12 cellular contexts compared by ENCODE assay signal in genomic region chr17:80834896-80835281, GRCh38.
A peak's percentile ranks its signal among the peaks of the same experiment; 100 is the strongest.
DNase-seq lines count a peak whose midpoint lies in the region; ATAC-seq and TF ChIP-seq lines count a peak whose summit lies in the region.
"Had no signal": no experiment of that assay in that cellular context is flagged by ENCODE, and none has a peak within 500 bp of the region (broad histone marks: within the 10 kb centered on the region; RNA-seq: fewer than 3 reads in every experiment).

No MANE protein-coding gene starts in this region.

- H4K12ac ChIP-seq in trophoblast cell (ENCODE audit: low read depth, low read length), result peak overlapping the region; percentile 46

- peaks cover 11% of the 10 kb centered on the region for H3K36me3 Mint-ChIP-seq in CD4-positive, CD25-positive, alpha-beta regulatory T cell
- H3K36me3 Mint-ChIP-seq in HFFc6 (ENCODE audit: low read depth), result peaks cover 25% of the 10 kb centered on the region

- peaks cover 3% of the 10 kb centered on the region for H3K79me1 ChIP-seq in trophoblast cell (ENCODE audit: low read length)

- H3K27ac Mint-ChIP-seq in CD4-positive, CD25-positive, alpha-beta regulatory T cell, result peak overlapping the region in 2 of 3 donors; percentile 7 to 80
- peak overlapping the region; percentile 100 for H3K27ac Mint-ChIP-seq in HFFc6

- H4K91ac ChIP-seq in trophoblast cell (ENCODE audit: low read depth, low read length), result no peak overlapping the region

- H3K9me3 Mint-ChIP-seq in CD4-positive, CD25-positive, alpha-beta regulatory T cell, result no peaks in the 10 kb centered on the region
- no peaks in the 10 kb centered on the region; the same call in 1 of the 2 replicates for H3K9me3 Mint-ChIP-seq in HFFc6

- peaks cover 18% of the 10 kb centered on the region for H3K4me1 ChIP-seq in CD4-positive, CD25-positive, alpha-beta regulatory T cell (ENCODE audit: control insufficient read depth, insufficient read depth, low read length, poor library complexity, severe bottlenecking)
- H3K4me1 ChIP-seq in trophoblast cell (ENCODE audit: control insufficient read depth in 1 of 2, insufficient read depth in 2 of 2, low read length in 2 of 2), result peaks cover 4 to 7% of the 10 kb centered on the region in 2 experiments

- no peak overlapping the region for H2AFZ ChIP-seq in trophoblast cell (ENCODE audit: insufficient read depth, low read length, poor library complexity)

- H3K4me3 Mint-ChIP-seq in CD4-positive, CD25-positive, alpha-beta regulatory T cell, result peak overlapping the region in 2 of 4 donors; percentile 47 to 73
- H3K4me3 Mint-ChIP-seq in HFFc6, result peak overlapping the region; percentile 94

- H2BK5ac ChIP-seq in trophoblast cell (ENCODE audit: low read depth, low read length, poor library complexity), result no peak overlapping the region

- H2AK5ac ChIP-seq in trophoblast cell (ENCODE audit: low read length), result no peak overlapping the region

- no peaks in the 10 kb centered on the region for H3K27me3 Mint-ChIP-seq in CD4-positive, CD25-positive, alpha-beta regulatory T cell
- peaks cover 5% of the 10 kb centered on the region for H3K27me3 Mint-ChIP-seq in HFFc6 (ENCODE audit: insufficient read depth)

- no peak overlapping the region for H3K14ac ChIP-seq in trophoblast cell (ENCODE audit: low read length)

- H3K4me1 Mint-ChIP-seq in CD4-positive, CD25-positive, alpha-beta regulatory T cell, result peaks cover 6 to 35% (median 14%) of the 10 kb centered on the region in 4 donors
- peaks cover 43% of the 10 kb centered on the region for H3K4me1 Mint-ChIP-seq in HFFc6 (ENCODE audit: low read depth)

- H2BK120ac ChIP-seq in trophoblast cell (ENCODE audit: insufficient read depth, low read length, poor library complexity), result no peak overlapping the region

- H4K8ac ChIP-seq in trophoblast cell (ENCODE audit: low read depth, low read length), result no peak overlapping the region

- no peak for ATAC-seq in CD4-positive, CD25-positive, alpha-beta regulatory T cell (ENCODE audit: low read depth in 2 of 2)
- ATAC-seq in HG03442 (IDR thresholded peaks at IDR 0.05; ENCODE audit: unreplicated experiment), result no peak

- TF ChIP-seq CTCF in HFFc6 (IDR thresholded peaks at IDR 0.05), result no peak

- peaks cover 2% of the 10 kb centered on the region for H3K36me3 ChIP-seq in CD4-positive, CD25-positive, alpha-beta regulatory T cell (ENCODE audit: control insufficient read depth, insufficient read depth, low read length)
- H3K36me3 ChIP-seq in trophoblast cell (ENCODE audit: control insufficient read depth in 1 of 2, insufficient read depth in 2 of 2, low read length in 2 of 2), result peaks cover 3 to 4% of the 10 kb centered on the region in 2 experiments

- no peak overlapping the region for H3K9ac ChIP-seq in trophoblast cell (ENCODE audit: low read length)

- H3K23ac ChIP-seq in trophoblast cell (ENCODE audit: low read length), result no peak overlapping the region

- no peak overlapping the region for H3K27ac ChIP-seq in CD4-positive, CD25-positive, alpha-beta regulatory T cell (ENCODE audit: insufficient read depth, low read length, poor library complexity, severe bottlenecking)
- peak overlapping the region; percentile 69 for H3K27ac ChIP-seq in cingulate gyrus (ENCODE audit: low read depth, low read length)
- H3K27ac ChIP-seq in trophoblast cell (ENCODE audit: low read depth, low read length), result no peak overlapping the region
- H3K27ac ChIP-seq: epithelial cell of prostate, tibial artery had no signal

- H3K18ac ChIP-seq in trophoblast cell (ENCODE audit: low read length), result no peak overlapping the region

- H3K4me3 ChIP-seq in CD4-positive, CD25-positive, alpha-beta regulatory T cell (ENCODE audit: low read depth, low read length), result no peak overlapping the region
- H3K4me3 ChIP-seq in trophoblast cell (ENCODE audit: low read depth, low read length), result no peak overlapping the region
- H3K4me3 ChIP-seq: tibial artery had no signal

- DNase-seq in CD4-positive, CD25-positive, alpha-beta regulatory T cell, result no peak
- DNase-seq in HFFc6 (no peak), trophoblast cell (no peak), RPMI8226 (no peak)
- DNase-seq in effector CD4-positive, alpha-beta T cell, result no peak
- DNase-seq: activated CD8-positive, alpha-beta memory T cell treated with anti-CD3 and anti-CD28 coated beads for 24 hours; NCI-H1436 had no signal

- no peaks in the 10 kb centered on the region for H3K27me3 ChIP-seq in CD4-positive, CD25-positive, alpha-beta regulatory T cell (ENCODE audit: control insufficient read depth, insufficient read depth, low read length)
- no peaks in the 10 kb centered on the region for H3K27me3 ChIP-seq in trophoblast cell (ENCODE audit: insufficient read depth, low read length)
- H3K27me3 ChIP-seq: heart left ventricle, tibial artery had no signal

- H3K79me2 ChIP-seq in trophoblast cell (ENCODE audit: control insufficient read depth, insufficient read depth, low read length, poor library complexity), result no peaks in the 10 kb centered on the region

- H3K9me3 ChIP-seq in CD4-positive, CD25-positive, alpha-beta regulatory T cell (ENCODE audit: control insufficient read depth in 2 of 2, low read length in 2 of 2), result no peaks in the 10 kb centered on the region
- peaks cover 2% of the 10 kb centered on the region for H3K9me3 ChIP-seq in trophoblast cell (ENCODE audit: insufficient read depth, low read depth, low read length)
- H3K9me3 ChIP-seq: heart left ventricle, tibial artery had no signal

- no peak overlapping the region for H3K4ac ChIP-seq in trophoblast cell (ENCODE audit: low read depth, low read length)

- H2BK12ac ChIP-seq in trophoblast cell (ENCODE audit: low read length), result no peak overlapping the region

- no CpG with 5 or more reads among the region's 2 CpGs for WGBS in trophoblast cell (ENCODE audit: extremely low coverage, insufficient coverage, insufficient read length)

- H3K4me2 ChIP-seq in trophoblast cell (ENCODE audit: low read length), result no peak overlapping the region
